In the genomic region with DNA sequence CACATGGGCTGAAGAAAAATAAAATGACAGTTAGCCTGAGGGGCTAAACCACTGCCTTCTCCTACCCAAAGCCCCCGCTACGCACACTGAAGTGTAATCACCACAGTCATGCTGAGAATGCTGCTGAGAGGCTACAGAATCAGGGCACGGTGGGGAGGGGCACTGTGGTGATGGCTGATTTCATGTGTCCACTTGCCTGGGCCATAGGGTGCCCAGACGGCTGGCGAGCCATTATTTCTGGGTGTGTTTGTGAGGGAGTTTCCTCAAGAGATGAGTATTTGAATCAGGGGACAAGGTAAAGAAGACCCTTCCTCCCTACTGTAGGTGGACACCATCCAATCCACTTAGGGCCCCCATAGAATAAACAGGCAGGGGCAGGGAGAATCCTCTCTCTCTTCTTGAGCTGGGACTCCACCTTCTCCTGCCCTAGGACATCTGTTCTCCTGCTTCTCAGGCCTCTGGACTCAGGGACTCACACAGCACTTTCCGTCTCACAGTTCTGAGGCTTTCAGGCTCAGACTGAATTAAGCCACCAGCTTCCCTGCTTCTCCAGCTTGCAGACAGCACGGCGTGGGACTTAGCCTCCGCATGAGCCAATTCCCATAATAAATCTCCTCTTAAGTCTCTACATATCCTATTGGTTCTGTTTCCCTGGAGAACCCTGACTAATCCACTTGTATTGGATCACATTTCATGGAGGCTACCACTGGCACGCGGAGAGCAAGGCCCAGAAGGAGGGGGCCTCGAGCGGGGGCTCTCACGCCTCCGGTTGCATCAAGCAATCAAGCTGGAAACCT, we compare ENCODE assay signal across 17 cellular contexts.
DNase-seq lines count a peak whose midpoint lies in the region; FAIRE-seq and TF ChIP-seq lines count a peak whose summit lies in the region.
"Had no signal": no experiment of that assay in that cellular context is flagged by ENCODE, and none has a peak within 500 bp of the region (broad histone marks: within the 10 kb centered on the region; RNA-seq: fewer than 3 reads in every experiment).

No MANE protein-coding gene starts in this region.

- H3K4me3 ChIP-seq in HEK293 (ENCODE audit: low read depth, low read length), result no peak overlapping the region
- no peak overlapping the region for H3K4me3 ChIP-seq in kidney (ENCODE audit: low read length in 2 of 2)
- H3K4me3 ChIP-seq in sigmoid colon, result no peak overlapping the region
- H3K4me3 ChIP-seq: A549, SK-N-MC had no signal

- POLR2A ChIA-PET in HEK293 (lab: Yijun Ruan, JAX), result no interaction called here

- DNase-seq in NCI-H524 treated with DMSO at 0.1 percent for 48 hours (lab: John Stamatoyannopoulos, UW) (peak; percentile 90), kidney (peak; percentile 53), sigmoid colon (peak; percentile 46), COR-L47 (lab: John Stamatoyannopoulos, UW) (no peak), GF-D8 (lab: John Stamatoyannopoulos, UW) (no peak), NCI-H2081 (lab: John Stamatoyannopoulos, UW) (no peak)
- DNase-seq: C1 segment of cervical spinal cord, GDM1, H9, IMR-90, NCI-H187, NCI-H774, SHP77 had no signal

- no peaks in the 10 kb centered on the region for H3K27me3 ChIP-seq in sigmoid colon

- CTCF ChIA-PET in HEK293 (lab: Yijun Ruan, JAX), result interaction anchor here (0.5 kb wide), 1 partner anchor 412 kb away, joined by 3 read pairs; no protein-coding TSS in a partner anchor

- WGBS in sigmoid colon, 2 donors, result 80 to 86% methylated on average over 15 of the region's 15 CpGs

- intact Hi-C loops in kidney (cut with DNase I), result no loop called here
- intact Hi-C loops in sigmoid colon (cut with DNase I), result no loop called here

- no peak for TF ChIP-seq POLR2A in sigmoid colon (IDR thresholded peaks at IDR 0.05)

- H3K4me1 ChIP-seq in HEK293 (ENCODE audit: control insufficient read depth, insufficient read depth, low read length), result no peaks in the 10 kb centered on the region
- H3K4me1 ChIP-seq in kidney (ENCODE audit: control insufficient read depth in 1 of 2, insufficient read depth in 1 of 2, low read depth in 1 of 2, low read length in 2 of 2), result no peaks in the 10 kb centered on the region
- no peaks in the 10 kb centered on the region for H3K4me1 ChIP-seq in sigmoid colon
- H3K4me1 ChIP-seq: A549 had no signal

- H3K36me3 ChIP-seq in HEK293 (ENCODE audit: control insufficient read depth in 2 of 2, insufficient read depth in 1 of 2, low read length in 2 of 2) (no peaks in the 10 kb centered on the region), kidney (ENCODE audit: control insufficient read depth in 1 of 2, insufficient read depth in 2 of 2, low read length in 2 of 2) (no peaks in the 10 kb centered on the region), sigmoid colon (no peaks in the 10 kb centered on the region)

- TF ChIP-seq EP300 in sigmoid colon (IDR thresholded peaks at IDR 0.05), result no peak

- no peak overlapping the region for H3K9ac ChIP-seq in kidney (ENCODE audit: low read length in 2 of 2)

- H3K27ac ChIP-seq in HEK293 (ENCODE audit: extremely low read depth, low read depth, low read length) (no peak overlapping the region), kidney (ENCODE audit: low read depth in 2 of 2, low read length in 2 of 2) (no peak overlapping the region), sigmoid colon (no peak overlapping the region)
- H3K27ac ChIP-seq: A549, SK-N-MC had no signal

- no peak for TF ChIP-seq CTCF in HEK293 (tag by site-specific recombination; IDR thresholded peaks at IDR 0.05)
- no peak for TF ChIP-seq CTCF in kidney (IDR thresholded peaks at IDR 0.05; ENCODE audit: borderline replicate concordance, extremely low read depth, insufficient read depth)
- no peak for TF ChIP-seq CTCF in sigmoid colon (IDR thresholded peaks at IDR 0.05)

- no peak for FAIRE-seq in kidney (lab: Jason Lieb, UNC)
- FAIRE-seq: A549, HTR-8/SVneo had no signal

- H3K9me3 ChIP-seq in HEK293 (ENCODE audit: control insufficient read depth, insufficient read depth, low read depth, low read length), result no peaks in the 10 kb centered on the region
- H3K9me3 ChIP-seq in kidney (ENCODE audit: control insufficient read depth in 1 of 2, low read length in 2 of 2), result no peaks in the 10 kb centered on the region
- H3K9me3 ChIP-seq in sigmoid colon, result no peaks in the 10 kb centered on the region
- H3K9me3 ChIP-seq: A549 had no signal

TF ChIP-seq in HEK293, 187 proteins besides CTCF, POLR2A, EP300 and RAD21:
- no peak for TF ChIP-seq ZNF112 (tag by site-specific recombination; IDR thresholded peaks at IDR 0.05)
- no peak for TF ChIP-seq KLF7 (tag by site-specific recombination; IDR thresholded peaks at IDR 0.05; ENCODE audit: borderline replicate concordance)
- TF ChIP-seq ZNF2 (tag by site-specific recombination; IDR thresholded peaks at IDR 0.05), result no peak
- peak; percentile 6; the same call in 1 of the 2 replicates for TF ChIP-seq ZIC2 (tag by site-specific recombination; IDR thresholded peaks at IDR 0.05)
- TF ChIP-seq, protein P1, sequence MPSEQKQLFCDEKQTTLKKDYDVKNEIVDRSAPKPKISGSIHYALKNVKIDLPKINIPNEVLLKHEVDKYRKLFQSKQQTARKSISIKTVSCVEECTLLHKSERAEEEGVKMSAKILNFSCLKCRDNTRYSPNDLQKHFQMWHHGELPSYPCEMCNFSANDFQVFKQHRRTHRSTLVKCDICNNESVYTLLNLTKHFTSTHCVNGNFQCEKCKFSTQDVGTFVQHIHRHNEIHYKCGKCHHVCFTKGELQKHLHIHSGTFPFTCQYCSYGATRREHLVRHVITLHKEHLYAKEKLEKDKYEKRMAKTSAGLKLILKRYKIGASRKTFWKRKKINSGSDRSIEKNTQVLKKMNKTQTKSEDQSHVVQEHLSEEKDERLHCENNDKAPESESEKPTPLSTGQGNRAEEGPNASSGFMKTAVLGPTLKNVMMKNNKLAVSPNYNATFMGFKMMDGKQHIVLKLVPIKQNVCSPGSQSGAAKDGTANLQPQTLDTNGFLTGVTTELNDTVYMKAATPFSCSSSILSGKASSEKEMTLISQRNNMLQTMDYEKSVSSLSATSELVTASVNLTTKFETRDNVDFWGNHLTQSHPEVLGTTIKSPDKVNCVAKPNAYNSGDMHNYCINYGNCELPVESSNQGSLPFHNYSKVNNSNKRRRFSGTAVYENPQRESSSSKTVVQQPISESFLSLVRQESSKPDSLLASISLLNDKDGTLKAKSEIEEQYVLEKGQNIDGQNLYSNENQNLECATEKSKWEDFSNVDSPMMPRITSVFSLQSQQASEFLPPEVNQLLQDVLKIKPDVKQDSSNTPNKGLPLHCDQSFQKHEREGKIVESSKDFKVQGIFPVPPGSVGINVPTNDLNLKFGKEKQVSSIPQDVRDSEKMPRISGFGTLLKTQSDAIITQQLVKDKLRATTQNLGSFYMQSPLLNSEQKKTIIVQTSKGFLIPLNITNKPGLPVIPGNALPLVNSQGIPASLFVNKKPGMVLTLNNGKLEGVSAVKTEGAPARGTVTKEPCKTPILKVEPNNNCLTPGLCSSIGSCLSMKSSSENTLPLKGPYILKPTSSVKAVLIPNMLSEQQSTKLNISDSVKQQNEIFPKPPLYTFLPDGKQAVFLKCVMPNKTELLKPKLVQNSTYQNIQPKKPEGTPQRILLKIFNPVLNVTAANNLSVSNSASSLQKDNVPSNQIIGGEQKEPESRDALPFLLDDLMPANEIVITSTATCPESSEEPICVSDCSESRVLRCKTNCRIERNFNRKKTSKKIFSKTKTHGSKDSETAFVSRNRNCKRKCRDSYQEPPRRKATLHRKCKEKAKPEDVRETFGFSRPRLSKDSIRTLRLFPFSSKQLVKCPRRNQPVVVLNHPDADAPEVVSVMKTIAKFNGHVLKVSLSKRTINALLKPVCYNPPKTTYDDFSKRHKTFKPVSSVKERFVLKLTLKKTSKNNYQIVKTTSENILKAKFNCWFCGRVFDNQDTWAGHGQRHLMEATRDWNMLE (tag by site-specific recombination; conservative IDR thresholded peaks at IDR 0.05; ENCODE audit: low read depth), result no peak
- peak; percentile 20; the same call in 1 of the 2 replicates for TF ChIP-seq EGR2 (tag by site-specific recombination; IDR thresholded peaks at IDR 0.05; ENCODE audit: low read depth)
- no peak for TF ChIP-seq KLF1 (tag by site-specific recombination; IDR thresholded peaks at IDR 0.05)

Comparison
In these comparisons a context has a peak if more than half of its experiments do, and no peak if none do; other contexts are left out.
1. DNase-seq: peak in NCI-H524 treated with DMSO at 0.1 percent for 48 hours (single experiment), kidney (single experiment) and sigmoid colon (single experiment); none in COR-L47 (single experiment), GF-D8 (single experiment) and NCI-H2081 (0 of 2).